Comparison of ENCODE assay signal across 28 cellular contexts in the genomic region with DNA sequence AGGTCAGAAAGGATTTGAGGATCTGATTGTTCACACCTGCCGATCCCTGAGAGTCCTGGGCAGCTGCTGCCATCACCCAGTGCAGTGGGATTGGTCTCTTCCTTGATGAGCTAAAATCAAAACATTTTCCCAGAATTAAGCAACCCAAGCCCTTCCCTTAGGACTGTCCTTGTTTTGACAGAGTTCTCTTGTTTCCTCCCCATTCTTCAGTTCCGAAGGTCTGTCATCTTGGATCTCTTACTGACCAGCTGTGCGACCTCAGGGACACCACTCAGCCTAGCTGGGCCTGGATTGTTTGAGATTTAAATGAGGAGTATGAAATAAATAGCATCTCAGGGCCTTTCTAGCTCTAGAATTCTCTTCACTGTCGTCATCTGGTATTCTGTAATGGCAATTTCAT.
"Had no signal": no experiment of that assay in that cellular context is flagged by ENCODE, and none has a peak within 500 bp of the region (broad histone marks: within the 10 kb centered on the region; RNA-seq: fewer than 3 reads in every experiment).

No MANE protein-coding gene starts in this region.

- H2AFZ ChIP-seq: parathyroid adenoma had no signal

- H3K36me3 ChIP-seq: heart left ventricle, left lung, neutrophil, right lobe of liver, stomach, thyroid gland, transverse colon, vagina had no signal

- DNase-seq: heart left ventricle; hypothalamus; immature natural killer cell; kidney; left colon; left lung; mesendoderm; naive B cell; natural killer cell; occipital lobe; psoas muscle; right lobe of liver; stimulated activated CD4-positive, alpha-beta T cell treated with anti-CD3 and anti-CD28 coated beads, Interleukin-12 subunit alpha, Interleukin-12 subunit beta, amount 100 ng/mL, for 4 hours; stimulated activated CD4-positive, alpha-beta T cell treated with anti-CD3 and anti-CD28 coated beads, Interleukin-15, amount 100 ng/mL, for 24 hours; stimulated activated CD4-positive, alpha-beta T cell treated with anti-CD3 and anti-CD28 coated beads, Interleukin-2, amount 100 ng/mL, for 24 hours; stimulated activated CD4-positive, alpha-beta T cell treated with anti-CD3 and anti-CD28 coated beads, Interleukin-4, amount 100 ng/mL, for 1 hour; stimulated activated naive B cell treated with anti-CD40 and anti-IgM and Interleukin-4, amounts not matched to agents 10 μg/mL and 1 μg/mL and 100 μg/mL, for 72 hours; stimulated activated naive CD8-positive, alpha-beta T cell treated with anti-CD3 and anti-CD28 coated beads, Interleukin-15, Interleukin-2, amounts not matched to agents 100 U/mL and 50 U/mL, for 24 hours; stomach; testis; thyroid gland; transverse colon had no signal

- H3K27me3 ChIP-seq: heart left ventricle, left lung, neutrophil, right lobe of liver, stomach, testis, thyroid gland, transverse colon, vagina had no signal

- H3K27ac ChIP-seq: heart left ventricle, left lung, neutrophil, parathyroid adenoma, psoas muscle, right lobe of liver, skin epidermis, stomach, testis, thyroid gland, transverse colon, vagina had no signal

- H3K9ac ChIP-seq: parathyroid adenoma had no signal

- H3K79me2 ChIP-seq: parathyroid adenoma had no signal

- ATAC-seq: heart left ventricle; left colon; left lung; natural killer cell; psoas muscle; right lobe of liver; stimulated activated naive B cell treated with anti-CD40 and anti-IgM and Interleukin-4, amounts not matched to agents 10 μg/mL and 1 μg/mL and 100 μg/mL, for 72 hours; stimulated activated naive CD8-positive, alpha-beta T cell treated with anti-CD3 and anti-CD28 coated beads, Interleukin-15, Interleukin-2, amounts not matched to agents 100 U/mL and 50 U/mL, for 24 hours had no signal

- H3K4me3 Mint-ChIP-seq: immature natural killer cell; mesothelial cell of epicardium; naive B cell; natural killer cell; stimulated activated naive B cell treated with anti-CD40 and anti-IgM and Interleukin-4, amounts not matched to agents 10 μg/mL and 1 μg/mL and 100 μg/mL, for 72 hours had no signal

- H3K4me1 ChIP-seq: heart left ventricle, left lung, psoas muscle, right lobe of liver, stomach, testis, thyroid gland, transverse colon, vagina had no signal

- H3K27ac Mint-ChIP-seq: immature natural killer cell; mesothelial cell of epicardium; naive B cell; natural killer cell; stimulated activated naive B cell treated with anti-CD40 and anti-IgM and Interleukin-4, amounts not matched to agents 10 μg/mL and 1 μg/mL and 100 μg/mL, for 72 hours had no signal

- H3K4me3 ChIP-seq: heart left ventricle, left lung, lung, psoas muscle, right lobe of liver, skin epidermis, stomach, testis, thyroid gland, transverse colon, vagina had no signal

- H3K9me3 ChIP-seq: heart left ventricle, left lung, neutrophil, psoas muscle, right lobe of liver, stomach, testis, thyroid gland, transverse colon, vagina had no signal

- H3K9me3 Mint-ChIP-seq: immature natural killer cell had no signal

- H3K4me1 Mint-ChIP-seq: naive B cell; stimulated activated naive B cell treated with anti-CD40 and anti-IgM and Interleukin-4, amounts not matched to agents 10 μg/mL and 1 μg/mL and 100 μg/mL, for 72 hours had no signal

- H3K36me3 Mint-ChIP-seq: mesothelial cell of epicardium; naive B cell; natural killer cell; stimulated activated naive B cell treated with anti-CD40 and anti-IgM and Interleukin-4, amounts not matched to agents 10 μg/mL and 1 μg/mL and 100 μg/mL, for 72 hours had no signal
